In genomic region chr14:64953310-64953654, GRCh38 we compare ENCODE assay signal across 33 cellular contexts. TPM values are rescaled to one million over a fixed set of nuclear protein-coding genes. Genes with fewer than 3 reads are reported as not detected.
DNase-seq lines count a peak whose midpoint lies in the region; ATAC-seq, FAIRE-seq and TF ChIP-seq lines count a peak whose summit lies in the region.
"Had no signal": no experiment of that assay in that cellular context is flagged by ENCODE, and none has a peak within 500 bp of the region (broad histone marks: within the 10 kb centered on the region; RNA-seq: fewer than 3 reads in every experiment).

No MANE protein-coding gene starts in this region.

- no peak overlapping the region for H2BK5ac ChIP-seq in mesenchymal stem cell (ENCODE audit: low read depth, low read length, poor library complexity, severe bottlenecking)

- no peak overlapping the region for H2AK5ac ChIP-seq in mesenchymal stem cell (ENCODE audit: low read length, severe bottlenecking)

- H3K9me3 ChIP-seq in psoas muscle (no peaks in the 10 kb centered on the region), mesenchymal stem cell (ENCODE audit: control insufficient read depth, low read length) (no peaks in the 10 kb centered on the region)
- H3K9me3 ChIP-seq: esophagus squamous epithelium, heart left ventricle, left ventricle myocardium inferior, neutrophil, right lobe of liver, SJSA1 had no signal

- H3K27ac ChIP-seq in psoas muscle, result peak overlapping the region; percentile 96
- no peak overlapping the region for H3K27ac ChIP-seq in mesenchymal stem cell (ENCODE audit: low read length, poor library complexity, severe bottlenecking)
- H3K27ac ChIP-seq: foreskin keratinocyte, neutrophil, right lobe of liver, SJSA1, VCaP had no signal

- H3K4me1 Mint-ChIP-seq in activated naive CD8-positive, alpha-beta T cell treated with anti-CD3 and anti-CD28 coated beads, Interleukin-2, amount 10 ng/mL, durations not matched to agents 7 days and 5 days, result peaks cover 5% of the 10 kb centered on the region
- H3K4me1 Mint-ChIP-seq in activated naive CD8-positive, alpha-beta T cell treated with anti-CD3 and anti-CD28 coated beads, Interleukin-2, amount 50 U/mL, for 24 hours, result peaks cover 6% of the 10 kb centered on the region
- no peaks in the 10 kb centered on the region for H3K4me1 Mint-ChIP-seq in brain

- POLR2A ChIA-PET in activated naive CD8-positive, alpha-beta T cell treated with anti-CD3 and anti-CD28 coated beads, Interleukin-2, amount 10 ng/mL, durations not matched to agents 7 days and 5 days (lab: Charles Lee), result no interaction called here

- H3K4me3 ChIP-seq in psoas muscle, result no peak overlapping the region
- no peak overlapping the region for H3K4me3 ChIP-seq in mesenchymal stem cell (ENCODE audit: insufficient read depth in 1 of 2, low read depth in 1 of 2, low read length in 2 of 2)
- H3K4me3 ChIP-seq: esophagus squamous epithelium, heart left ventricle, left ventricle myocardium inferior, right lobe of liver, SJSA1 had no signal

- H3K36me3 Mint-ChIP-seq in activated naive CD8-positive, alpha-beta T cell treated with anti-CD3 and anti-CD28 coated beads, Interleukin-2, amount 10 ng/mL, durations not matched to agents 7 days and 5 days, result peaks cover 4% of the 10 kb centered on the region
- peaks cover 6% of the 10 kb centered on the region for H3K36me3 Mint-ChIP-seq in activated naive CD8-positive, alpha-beta T cell treated with anti-CD3 and anti-CD28 coated beads, Interleukin-2, amount 50 U/mL, for 24 hours (ENCODE audit: low read depth)
- peaks cover 44% of the 10 kb centered on the region for H3K36me3 Mint-ChIP-seq in brain
- H3K36me3 Mint-ChIP-seq: naive B cell had no signal

- peak; percentile 61 for FAIRE-seq in urothelium cell line (lab: Jason Lieb, UNC)
- FAIRE-seq: endometrium had no signal

- H3K14ac ChIP-seq in mesenchymal stem cell (ENCODE audit: low read length in 2 of 2), result no peak overlapping the region

- no peak for ATAC-seq in activated naive CD8-positive, alpha-beta T cell treated with anti-CD3 and anti-CD28 coated beads, Interleukin-2, amount 10 ng/mL, durations not matched to agents 7 days and 5 days (ENCODE audit: low read depth)
- no peak for ATAC-seq in activated naive CD8-positive, alpha-beta T cell treated with anti-CD3 and anti-CD28 coated beads, Interleukin-2, amount 50 U/mL, for 24 hours
- peak in 1 of 4 donors; percentile 4 for ATAC-seq in psoas muscle
- ATAC-seq: foreskin keratinocyte, heart left ventricle, right lobe of liver had no signal

- H3K4me3 Mint-ChIP-seq in activated naive CD8-positive, alpha-beta T cell treated with anti-CD3 and anti-CD28 coated beads, Interleukin-2, amount 10 ng/mL, durations not matched to agents 7 days and 5 days, result no peak overlapping the region
- no peak overlapping the region for H3K4me3 Mint-ChIP-seq in activated naive CD8-positive, alpha-beta T cell treated with anti-CD3 and anti-CD28 coated beads, Interleukin-2, amount 50 U/mL, for 24 hours
- H3K4me3 Mint-ChIP-seq in brain, result no peak overlapping the region
- H3K4me3 Mint-ChIP-seq: activated naive CD8-positive, alpha-beta T cell treated with anti-CD3 and anti-CD28 coated beads for 36 hours; CD4-positive, CD25-positive, alpha-beta regulatory T cell; central memory CD8-positive, alpha-beta T cell had no signal

- no peak overlapping the region for H4K91ac ChIP-seq in mesenchymal stem cell (ENCODE audit: low read length)

- H3K4me1 ChIP-seq in psoas muscle (peaks cover 38% of the 10 kb centered on the region), mesenchymal stem cell (ENCODE audit: control insufficient read depth, insufficient read depth, low read depth, low read length) (peaks cover 24% of the 10 kb centered on the region)
- H3K4me1 ChIP-seq: foreskin keratinocyte, SJSA1 had no signal

- no peak overlapping the region for H4K8ac ChIP-seq in mesenchymal stem cell (ENCODE audit: low read length)

- no peak for DNase-seq in activated naive CD8-positive, alpha-beta T cell treated with anti-CD3 and anti-CD28 coated beads, Interleukin-2, amount 10 ng/mL, durations not matched to agents 7 days and 5 days
- no peak for DNase-seq in activated naive CD8-positive, alpha-beta T cell treated with anti-CD3 and anti-CD28 coated beads, Interleukin-2, amount 50 U/mL, for 24 hours
- DNase-seq in psoas muscle (no peak), urothelium cell line (ENCODE audit: low spot score) (no peak), mesenchymal stem cell (no peak), DMS79 (lab: John Stamatoyannopoulos, UW) (no peak)
- no peak for DNase-seq in stimulated activated CD4-positive, alpha-beta T cell treated with anti-CD3 and anti-CD28 coated beads, Interleukin-2, amount 100 ng/mL, for 48 hours
- DNase-seq: 8988T; activated CD4-positive, alpha-beta T cell treated with anti-CD3 and anti-CD28 coated beads for 4 hours; activated CD8-positive, alpha-beta memory T cell treated with anti-CD3 and anti-CD28 coated beads for 24 hours; activated naive CD8-positive, alpha-beta T cell treated with anti-CD3 and anti-CD28 coated beads for 36 hours; activated T-cell treated with anti-CD3 and anti-CD28 coated beads for 4 hours; CD4-positive, CD25-positive, alpha-beta regulatory T cell; dermis blood vessel endothelial cell; esophagus squamous epithelium; foreskin keratinocyte; heart left ventricle; left ventricle myocardium inferior; naive B cell; NCI-H1092 treated with DMSO at 0.1 percent for 48 hours; NCI-H187; NCI-H510A; right lobe of liver; RPMI8226; stimulated activated CD4-positive, alpha-beta T cell treated with anti-CD3 and anti-CD28 coated beads, Interleukin-4, amount 100 ng/mL, for 4 hours; T1000 had no signal

- peak overlapping the region; percentile 20 for H3K27ac Mint-ChIP-seq in activated naive CD8-positive, alpha-beta T cell treated with anti-CD3 and anti-CD28 coated beads, Interleukin-2, amount 10 ng/mL, durations not matched to agents 7 days and 5 days
- no peak overlapping the region for H3K27ac Mint-ChIP-seq in activated naive CD8-positive, alpha-beta T cell treated with anti-CD3 and anti-CD28 coated beads, Interleukin-2, amount 50 U/mL, for 24 hours
- peak overlapping the region in 3 of 5 experiments; percentile 5 to 70 (median 68) for H3K27ac Mint-ChIP-seq in brain
- H3K27ac Mint-ChIP-seq: activated naive CD8-positive, alpha-beta T cell treated with anti-CD3 and anti-CD28 coated beads for 36 hours; progenitor cell of endocrine pancreas had no signal

- H3K9ac ChIP-seq in mesenchymal stem cell (ENCODE audit: low read length), result no peak overlapping the region

- H2BK15ac ChIP-seq in mesenchymal stem cell (ENCODE audit: low read depth, poor library complexity, severe bottlenecking), result no peak overlapping the region

- H3K9me3 Mint-ChIP-seq in activated naive CD8-positive, alpha-beta T cell treated with anti-CD3 and anti-CD28 coated beads, Interleukin-2, amount 10 ng/mL, durations not matched to agents 7 days and 5 days, result no peaks in the 10 kb centered on the region
- no peaks in the 10 kb centered on the region for H3K9me3 Mint-ChIP-seq in activated naive CD8-positive, alpha-beta T cell treated with anti-CD3 and anti-CD28 coated beads, Interleukin-2, amount 50 U/mL, for 24 hours
- H3K9me3 Mint-ChIP-seq in brain, result peaks cover 0 to 2% (median 0%) of the 10 kb centered on the region in 5 experiments
- H3K9me3 Mint-ChIP-seq: activated naive CD8-positive, alpha-beta T cell treated with anti-CD3 and anti-CD28 coated beads for 36 hours; central memory CD8-positive, alpha-beta T cell; naive B cell had no signal

- no peaks in the 10 kb centered on the region for H3K27me3 ChIP-seq in psoas muscle (ENCODE audit: insufficient read depth in 3 of 3, low read length in 2 of 3)
- no peaks in the 10 kb centered on the region for H3K27me3 ChIP-seq in mesenchymal stem cell (ENCODE audit: control insufficient read depth in 1 of 2, insufficient read depth in 1 of 2, low read length in 2 of 2)
- H3K27me3 ChIP-seq: esophagus squamous epithelium, foreskin keratinocyte, heart left ventricle, neutrophil, right lobe of liver, SJSA1 had no signal

- H2BK120ac ChIP-seq in mesenchymal stem cell (ENCODE audit: low read depth, low read length), result no peak overlapping the region

- TF ChIP-seq CTCF in brain (conservative IDR thresholded peaks at IDR 0.05) (no peak), psoas muscle (IDR thresholded peaks at IDR 0.05) (no peak)

- H2BK12ac ChIP-seq in mesenchymal stem cell (ENCODE audit: low read length in 2 of 2), result no peak overlapping the region

- peaks cover 0 to 11% of the 10 kb centered on the region in 2 donors for H3K36me3 ChIP-seq in psoas muscle (ENCODE audit: insufficient read depth in 1 of 2, low read depth in 1 of 2)
- H3K36me3 ChIP-seq in mesenchymal stem cell (ENCODE audit: control insufficient read depth in 1 of 2, insufficient read depth in 2 of 2, low read depth in 1 of 2, low read length in 2 of 2), result peaks cover 18 to 58% of the 10 kb centered on the region in 2 experiments
- H3K36me3 ChIP-seq: right lobe of liver, SJSA1 had no signal

- 39 to 73% (median 46%) methylated on average over 8 of the region's 8 CpGs for WGBS in psoas muscle, 3 donors
- 99% methylated on average over 8 of the region's 8 CpGs for WGBS in mesenchymal stem cell

- peaks cover 52% of the 10 kb centered on the region for H3K79me1 ChIP-seq in mesenchymal stem cell (replicated peaks; ENCODE audit: low read length, poor library complexity, severe bottlenecking)

- no peak overlapping the region for H3K4me2 ChIP-seq in mesenchymal stem cell (ENCODE audit: low read length, poor library complexity, severe bottlenecking)

- H3K23ac ChIP-seq in mesenchymal stem cell (ENCODE audit: low read length in 2 of 2), result no peak overlapping the region

- H3K4ac ChIP-seq in mesenchymal stem cell (ENCODE audit: low read depth in 1 of 2, low read length in 2 of 2), result no peak overlapping the region

- no peak overlapping the region for H2AFZ ChIP-seq in mesenchymal stem cell (ENCODE audit: low read depth, low read length)

- intact Hi-C loops in psoas muscle (cut with DNase I), result no loop called here

- no peaks in the 10 kb centered on the region for H3K27me3 Mint-ChIP-seq in activated naive CD8-positive, alpha-beta T cell treated with anti-CD3 and anti-CD28 coated beads, Interleukin-2, amount 10 ng/mL, durations not matched to agents 7 days and 5 days
- no peaks in the 10 kb centered on the region for H3K27me3 Mint-ChIP-seq in activated naive CD8-positive, alpha-beta T cell treated with anti-CD3 and anti-CD28 coated beads, Interleukin-2, amount 50 U/mL, for 24 hours
- no peaks in the 10 kb centered on the region for H3K27me3 Mint-ChIP-seq in brain
- H3K27me3 Mint-ChIP-seq: activated naive CD8-positive, alpha-beta T cell treated with anti-CD3 and anti-CD28 coated beads for 36 hours; CD4-positive, CD25-positive, alpha-beta regulatory T cell; central memory CD8-positive, alpha-beta T cell; naive B cell; progenitor cell of endocrine pancreas had no signal

- no peak overlapping the region for H3K18ac ChIP-seq in mesenchymal stem cell (ENCODE audit: low read depth in 1 of 2, low read length in 2 of 2)

RNA-seq across cellular contexts. Expression of gene GPX2, which starts 10.7 kb away (rescaled TPM):
- not detected for total RNA-seq in activated naive CD8-positive, alpha-beta T cell treated with anti-CD3 and anti-CD28 coated beads, Interleukin-2, amount 10 ng/mL, durations not matched to agents 7 days and 5 days
- 23.8 TPM for polyA plus RNA-seq in brain (ENCODE audit: insufficient read depth, low read depth, low replicate concordance)
- not detected for total RNA-seq in psoas muscle
- under 1 TPM in 2 of 3 donors, not detected in 1; 0.04 to 0.21 TPM for polyA plus RNA-seq in psoas muscle
- polyA plus RNA-seq in mesenchymal stem cell (2013, experiment 1 of 2), result not detected
- polyA plus RNA-seq in mesenchymal stem cell (2013, experiment 2 of 2), result not detected
- total RNA-seq: activated naive CD8-positive, alpha-beta T cell treated with anti-CD3 and anti-CD28 coated beads for 36 hours; CD4-positive, CD25-positive, alpha-beta regulatory T cell; dermis blood vessel endothelial cell; heart left ventricle; left ventricle myocardium inferior; SJSA1 had no signal

RNA-seq across cellular contexts. Expression of gene RAB15, which starts 18.9 kb away (rescaled TPM):
- 1 to 10 TPM; 2.7 to 3.5 TPM for total RNA-seq in activated naive CD8-positive, alpha-beta T cell treated with anti-CD3 and anti-CD28 coated beads, Interleukin-2, amount 10 ng/mL, durations not matched to agents 7 days and 5 days
- polyA plus RNA-seq in brain (ENCODE audit: insufficient read depth, low read depth, low replicate concordance), result 28.0 TPM
- 10 to 100 TPM; 18.0 to 61.9 (median 24.2) TPM for total RNA-seq in psoas muscle
- 1 to 10 TPM; 3.1 to 8.6 (median 3.3) TPM for polyA plus RNA-seq in psoas muscle
- 4.2 TPM for polyA plus RNA-seq in mesenchymal stem cell (2013, experiment 1 of 2)
- 3.9 TPM for polyA plus RNA-seq in mesenchymal stem cell (2013, experiment 2 of 2)

RNA-seq across cellular contexts. Expression of gene FNTB, which starts 33.4 kb away (rescaled TPM):
- total RNA-seq in activated naive CD8-positive, alpha-beta T cell treated with anti-CD3 and anti-CD28 coated beads, Interleukin-2, amount 10 ng/mL, durations not matched to agents 7 days and 5 days, result 10 to 100 TPM; 15.8 to 17.8 TPM
- polyA plus RNA-seq in brain (ENCODE audit: insufficient read depth, low read depth, low replicate concordance), result 34.5 TPM
- 10 to 100 TPM; 18.8 to 28.8 (median 20.1) TPM for total RNA-seq in psoas muscle
- polyA plus RNA-seq in psoas muscle, result 10 to 100 TPM; 10.2 to 25.4 (median 11.9) TPM
- 9.8 TPM for polyA plus RNA-seq in mesenchymal stem cell (2013, experiment 1 of 2)
- 9.9 TPM for polyA plus RNA-seq in mesenchymal stem cell (2013, experiment 2 of 2)

RNA-seq across cellular contexts. Expression of gene CHURC1, which starts 39.0 kb away (rescaled TPM):
- total RNA-seq in activated naive CD8-positive, alpha-beta T cell treated with anti-CD3 and anti-CD28 coated beads, Interleukin-2, amount 10 ng/mL, durations not matched to agents 7 days and 5 days, result 10 to 100 TPM; 67.6 to 89.7 TPM
- polyA plus RNA-seq in brain (ENCODE audit: insufficient read depth, low read depth, low replicate concordance) (27.1 TPM), psoas muscle (10 to 100 TPM; 31.4 to 67.7 (median 53.4) TPM)
- 100 to 1,000 TPM in 2 of 4 donors, 10 to 100 TPM in 2; 77.9 to 112 (median 94.1) TPM for total RNA-seq in psoas muscle
- 80.1 TPM for polyA plus RNA-seq in mesenchymal stem cell (2013, experiment 1 of 2)
- 83.0 TPM for polyA plus RNA-seq in mesenchymal stem cell (2013, experiment 2 of 2)

Comparison
In these comparisons a context has a peak if more than half of its experiments do, and no peak if none do; other contexts are left out.
1. RNA of gene RAB15, which starts 18.9 kb away (total RNA-seq): 18.0 to 61.9 TPM in psoas muscle; 2.7 to 3.5 TPM in activated naive CD8-positive, alpha-beta T cell treated with anti-CD3 and anti-CD28 coated beads, Interleukin-2, amount 10 ng/mL, durations not matched to agents 7 days and 5 days; every median in the first group is over 4 times any median in the second.